Comparison of ENCODE assay signal across 20 cellular contexts in genomic region chr3:16670191-16670590, GRCh38.
"Had no signal": no experiment of that assay in that cellular context is flagged by ENCODE, and none has a peak within 500 bp of the region (broad histone marks: within the 10 kb centered on the region; RNA-seq: fewer than 3 reads in every experiment).

No MANE protein-coding gene starts in this region.

- ATAC-seq: foreskin keratinocyte; left lobe of liver; mucosa of descending colon; naive thymus-derived CD8-positive, alpha-beta T cell; pancreas; right cardiac atrium had no signal

- H3K4me1 ChIP-seq: foreskin keratinocyte, pancreas, stomach had no signal

- H3K27me3 ChIP-seq: pancreas, stomach had no signal

- H3K9me3 Mint-ChIP-seq: neural crest cell had no signal

- H3K4me3 Mint-ChIP-seq: endodermal cell; naive thymus-derived CD8-positive, alpha-beta T cell; neural crest cell had no signal

- H3K36me3 ChIP-seq: pancreas, stomach had no signal

- H3K9me3 ChIP-seq: mucosa of descending colon, pancreas had no signal

- H3K4me1 Mint-ChIP-seq: naive thymus-derived CD8-positive, alpha-beta T cell; neural crest cell had no signal

- DNase-seq: effector CD4-positive, alpha-beta T cell; endodermal cell; erythroblast; foreskin keratinocyte; islet precursor cell; mammary epithelial cell; mucosa of descending colon; naive thymus-derived CD8-positive, alpha-beta T cell; occipital lobe; pancreas; right cardiac atrium; small intestine; stimulated activated CD4-positive, alpha-beta T cell treated with anti-CD3 and anti-CD28 coated beads, Interleukin-12 subunit alpha, Interleukin-12 subunit beta, amount 100 ng/mL, for 4 hours; stimulated activated naive CD4-positive, alpha-beta T cell; stomach; trophoblast cell had no signal

- H3K4me3 ChIP-seq: coronary artery, mucosa of descending colon, pancreas, stomach had no signal

- H3K27ac Mint-ChIP-seq: endodermal cell; naive thymus-derived CD8-positive, alpha-beta T cell; progenitor cell of endocrine pancreas had no signal

- H3K27me3 Mint-ChIP-seq: progenitor cell of endocrine pancreas had no signal

- H3K27ac ChIP-seq: coronary artery, foreskin keratinocyte, pancreas, stomach had no signal
